In genomic region chr3:71692139-71692538, GRCh38 we compare ENCODE assay signal across 26 cellular contexts.
"Had no signal": no experiment of that assay in that cellular context is flagged by ENCODE, and none has a peak within 500 bp of the region (broad histone marks: within the 10 kb centered on the region; RNA-seq: fewer than 3 reads in every experiment).

No MANE protein-coding gene starts in this region.

- DNase-seq: activated B cell treated with CpG ODN at 0.5 μM for 24 hours; activated CD4-positive, alpha-beta T cell treated with anti-CD3 and anti-CD28 coated beads for 1 hour; activated CD4-positive, alpha-beta T cell treated with anti-CD3 and anti-CD28 coated beads, Interleukin-2, amount 10 ng/mL, durations not matched to agents 24 days and 14 days; activated CD4-positive, alpha-beta T cell treated with anti-CD3 and anti-CD28 coated beads, Interleukin-2, amount 50 U/mL, for 48 hours; activated CD8-positive, alpha-beta memory T cell treated with anti-CD3 and anti-CD28 coated beads for 24 hours; activated effector memory CD4-positive, alpha-beta T cell treated with anti-CD3 and anti-CD28 coated beads, Interleukin-2, amount 50 U/mL, for 16 hours; activated naive CD4-positive, alpha-beta T cell treated with Interleukin-2 at 50 U/mL for 16 hours; activated naive CD8-positive, alpha-beta T cell treated with anti-CD3 and anti-CD28 coated beads, Interleukin-2, amount 50 U/mL, for 24 hours; activated T-cell treated with anti-CD3 and anti-CD28 coated beads, Interleukin-2, amount 50 U/mL, for 4 hours; amniotic stem cell; body of pancreas; Karpas-422; MM.1S; NCI-H1105; NCI-H1436; NCI-H1694 treated with DMSO at 0.1 percent for 48 hours; NCI-H2029 treated with DMSO at 0.1 percent for 48 hours; NCI-H446; NCI-H524; Peyer's patch; SIG-M5; T-helper 2 cell; T1000 had no signal

- H3K36me3 ChIP-seq: ascending aorta, Peyer's patch had no signal

- H3K27ac ChIP-seq: ascending aorta had no signal

- ATAC-seq: activated naive CD4-positive, alpha-beta T cell treated with anti-CD3 and anti-CD28 coated beads, Interleukin-2, amount 50 U/mL, for 72 hours; activated naive CD8-positive, alpha-beta T cell treated with anti-CD3 and anti-CD28 coated beads, Interleukin-2, amount 50 U/mL, for 24 hours; activated T-cell treated with anti-CD3 and anti-CD28 coated beads, Interleukin-2, amount 50 U/mL, for 4 hours; body of pancreas; K562 had no signal

- H3K9me3 ChIP-seq: ascending aorta, body of pancreas, Peyer's patch had no signal

- H3K27me3 ChIP-seq: ascending aorta, body of pancreas, Peyer's patch had no signal

- H3K4me3 ChIP-seq: ascending aorta, body of pancreas, K562, Peyer's patch had no signal
